ENCODE assay signal across 8 cellular contexts in genomic region chr1:6199298-6200187, GRCh38. TPM values are rescaled to one million over a fixed set of nuclear protein-coding genes. Genes with fewer than 3 reads are reported as not detected.
A peak's percentile ranks its signal among the peaks of the same experiment; 100 is the strongest.
DNase-seq lines count a peak whose midpoint lies in the region; ATAC-seq lines count a peak whose summit lies in the region.

TSS of gene RPL22 (minus strand) at chr1:6199595. CDS start at chr1:6199573, 22 bp downstream.

- H3K4me1 Mint-ChIP-seq in IgD-negative memory B cell = peaks cover 31 to 34% (median 33%) of the 10 kb centered on the region in 3 donors

- ATAC-seq in GM21529 (IDR thresholded peaks at IDR 0.05; ENCODE audit: unreplicated experiment) = peak; percentile 96

- DNase-seq in DMS 273 treated with DMSO at 0.1 percent for 48 hours (lab: John Stamatoyannopoulos, UW) = peak; percentile 98
- DNase-seq in OCI-M2 (lab: John Stamatoyannopoulos, UW; ENCODE audit: unreplicated experiment) = peak; percentile 86
- DNase-seq in activated T-cell treated with anti-CD3 and anti-CD28 coated beads for 4 hours = peak; percentile 95
- peak; percentile 84 for DNase-seq in epidermal melanocyte (ENCODE audit: insufficient read length, low spot score)
- DNase-seq in middle frontal gyrus (ENCODE audit: extremely low spot score, low spot score) = peak; percentile 97
- peak; percentile 94 to 97 for DNase-seq in stimulated activated CD8-positive, alpha-beta memory T cell treated with anti-CD3 and anti-CD28 coated beads, Interleukin-2, amount 100 ng/mL, for 48 hours (ENCODE audit: low read depth in 2 of 2)

- peaks cover 2% of the 10 kb centered on the region for H3K27me3 Mint-ChIP-seq in IgD-negative memory B cell

- peak within 1 kb of the TSS; percentile 89 to 99 (median 94) for H3K4me3 Mint-ChIP-seq in IgD-negative memory B cell

- no peaks in the 10 kb centered on the region for H3K9me3 Mint-ChIP-seq in IgD-negative memory B cell

- H3K36me3 Mint-ChIP-seq in IgD-negative memory B cell = peaks cover 4% of the 10 kb centered on the region

- H3K27ac Mint-ChIP-seq in IgD-negative memory B cell = peak within 1 kb of the TSS; percentile 79 to 93 (median 86)

RNA-seq across cellular contexts. Expression of gene RPL22, which starts in this region (rescaled TPM):
- polyA plus RNA-seq in IgD-negative memory B cell = 302 TPM

Comparison
In these comparisons a context has a peak if more than half of its experiments do, and no peak if none do; other contexts are left out.
1. Peak in every context shown above with its lines: DNase-seq and ATAC-seq.